1 cellular context compared by ENCODE assay signal in genomic region chr5:92944903-92945629, GRCh38.
TF ChIP-seq lines count a peak whose summit lies in the region.

No MANE protein-coding gene starts in this region.

TF ChIP-seq in HepG2, 621 proteins besides CTCF, POLR2A, EP300 and RAD21 (continued from another document and continues in another):
- no peak for TF ChIP-seq ZUFSP (CRISPR knock-in tag; IDR thresholded peaks at IDR 0.05; ENCODE audit: borderline replicate concordance)
- TF ChIP-seq ZBTB37 (CRISPR knock-in tag; IDR thresholded peaks at IDR 0.05), result no peak
- TF ChIP-seq, protein P1, sequence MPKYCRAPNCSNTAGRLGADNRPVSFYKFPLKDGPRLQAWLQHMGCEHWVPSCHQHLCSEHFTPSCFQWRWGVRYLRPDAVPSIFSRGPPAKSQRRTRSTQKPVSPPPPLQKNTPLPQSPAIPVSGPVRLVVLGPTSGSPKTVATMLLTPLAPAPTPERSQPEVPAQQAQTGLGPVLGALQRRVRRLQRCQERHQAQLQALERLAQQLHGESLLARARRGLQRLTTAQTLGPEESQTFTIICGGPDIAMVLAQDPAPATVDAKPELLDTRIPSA (CRISPR knock-in tag; IDR thresholded peaks at IDR 0.05; ENCODE audit: borderline replicate concordance), result no peak
- TF ChIP-seq MTF1 (CRISPR knock-in tag; IDR thresholded peaks at IDR 0.05), result no peak
- TF ChIP-seq HHEX (CRISPR knock-in tag; IDR thresholded peaks at IDR 0.05), result peak; percentile 76
- no peak for TF ChIP-seq ATF7-NPFF (CRISPR knock-in tag; IDR thresholded peaks at IDR 0.05; ENCODE audit: low read depth)
- TF ChIP-seq, protein P2, sequence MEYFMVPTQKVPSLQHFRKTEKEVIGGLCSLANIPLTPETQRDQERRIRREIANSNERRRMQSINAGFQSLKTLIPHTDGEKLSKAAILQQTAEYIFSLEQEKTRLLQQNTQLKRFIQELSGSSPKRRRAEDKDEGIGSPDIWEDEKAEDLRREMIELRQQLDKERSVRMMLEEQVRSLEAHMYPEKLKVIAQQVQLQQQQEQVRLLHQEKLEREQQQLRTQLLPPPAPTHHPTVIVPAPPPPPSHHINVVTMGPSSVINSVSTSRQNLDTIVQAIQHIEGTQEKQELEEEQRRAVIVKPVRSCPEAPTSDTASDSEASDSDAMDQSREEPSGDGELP (IDR thresholded peaks at IDR 0.05; ENCODE audit: borderline replicate concordance, low read depth), result no peak
- peak; percentile 87 for TF ChIP-seq MED13 (CRISPR knock-in tag; IDR thresholded peaks at IDR 0.05)
- 0 out of 2 replicates have a peak, but pooled peaks have one; percentile 47 for TF ChIP-seq ZSCAN31 (CRISPR knock-in tag; IDR thresholded peaks at IDR 0.05; ENCODE audit: low read depth)
- TF ChIP-seq IRX3 (CRISPR knock-in tag; IDR thresholded peaks at IDR 0.05; ENCODE audit: borderline replicate concordance, low read depth), result no peak
- TF ChIP-seq ZNF615 (CRISPR knock-in tag; IDR thresholded peaks at IDR 0.05; ENCODE audit: borderline replicate concordance), result no peak
- no peak for TF ChIP-seq TBP (CRISPR knock-in tag; IDR thresholded peaks at IDR 0.05)
- peak; percentile 85 for TF ChIP-seq CEBPG (CRISPR knock-in tag; IDR thresholded peaks at IDR 0.05)
- no peak for TF ChIP-seq ZNF44 (CRISPR knock-in tag; IDR thresholded peaks at IDR 0.05)
- TF ChIP-seq ASH2L (IDR thresholded peaks at IDR 0.05; ENCODE audit: insufficient read length, low read depth, low read length), result peak; percentile 67
- TF ChIP-seq, protein P3, sequence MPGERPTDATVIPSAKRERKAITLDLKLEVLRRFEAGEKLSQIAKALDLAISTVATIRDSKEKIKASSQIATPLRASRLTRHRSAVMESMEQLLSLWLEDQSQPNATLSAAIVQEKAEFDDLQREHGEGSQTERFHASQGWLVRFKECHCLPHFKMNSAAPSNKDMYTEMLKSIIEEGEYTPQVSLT (CRISPR knock-in tag; IDR thresholded peaks at IDR 0.05; ENCODE audit: borderline replicate concordance, low read depth), result no peak
- TF ChIP-seq HNF4G (IDR thresholded peaks at IDR 0.05; ENCODE audit: borderline replicate concordance, low read depth, low read length), result peak; percentile 21; the same call in 1 of the 2 replicates
- TF ChIP-seq HNF4G (CRISPR knock-in tag; IDR thresholded peaks at IDR 0.05; ENCODE audit: borderline replicate concordance, low read depth), result peak; percentile 66; the same call in 1 of the 2 replicates
- TF ChIP-seq ZNF253 (CRISPR knock-in tag; IDR thresholded peaks at IDR 0.05; ENCODE audit: borderline replicate concordance), result no peak
- TF ChIP-seq MXD3 (CRISPR knock-in tag; IDR thresholded peaks at IDR 0.05), result no peak
- no peak for TF ChIP-seq DMTF1 (CRISPR knock-in tag; IDR thresholded peaks at IDR 0.05)
- TF ChIP-seq, protein P4, sequence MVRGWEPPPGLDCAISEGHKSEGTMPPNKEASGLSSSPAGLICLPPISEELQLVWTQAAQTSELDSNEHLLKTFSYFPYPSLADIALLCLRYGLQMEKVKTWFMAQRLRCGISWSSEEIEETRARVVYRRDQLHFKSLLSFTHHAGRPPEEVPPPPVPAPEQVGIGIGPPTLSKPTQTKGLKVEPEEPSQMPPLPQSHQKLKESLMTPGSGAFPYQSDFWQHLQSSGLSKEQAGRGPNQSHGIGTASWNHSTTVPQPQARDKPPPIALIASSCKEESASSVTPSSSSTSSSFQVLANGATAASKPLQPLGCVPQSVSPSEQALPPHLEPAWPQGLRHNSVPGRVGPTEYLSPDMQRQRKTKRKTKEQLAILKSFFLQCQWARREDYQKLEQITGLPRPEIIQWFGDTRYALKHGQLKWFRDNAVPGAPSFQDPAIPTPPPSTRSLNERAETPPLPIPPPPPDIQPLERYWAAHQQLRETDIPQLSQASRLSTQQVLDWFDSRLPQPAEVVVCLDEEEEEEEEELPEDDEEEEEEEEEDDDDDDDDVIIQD (CRISPR knock-in tag; IDR thresholded peaks at IDR 0.05; ENCODE audit: low read depth), result peak; percentile 86
- no peak for TF ChIP-seq ZSCAN30 (CRISPR knock-in tag; IDR thresholded peaks at IDR 0.05)
- TF ChIP-seq, protein P5, sequence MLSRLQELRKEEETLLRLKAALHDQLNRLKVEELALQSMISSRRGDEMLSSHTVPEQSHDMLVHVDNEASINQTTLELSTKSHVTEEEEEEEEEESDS (CRISPR knock-in tag; IDR thresholded peaks at IDR 0.05; ENCODE audit: borderline replicate concordance), result 0 out of 2 replicates have a peak, but pooled peaks have one; percentile 50
- no peak for TF ChIP-seq ZNF598 (CRISPR knock-in tag; IDR thresholded peaks at IDR 0.05; ENCODE audit: borderline replicate concordance)
- no peak for TF ChIP-seq ZNF24 (IDR thresholded peaks at IDR 0.05)
- TF ChIP-seq FIP1L1 (IDR thresholded peaks at IDR 0.05; ENCODE audit: borderline replicate concordance, insufficient read depth, low read depth, low read length), result no peak
- peak; percentile 54; the same call in 1 of the 2 replicates for TF ChIP-seq ZNF841 (CRISPR knock-in tag; IDR thresholded peaks at IDR 0.05; ENCODE audit: borderline replicate concordance)
- TF ChIP-seq ZNF34 (CRISPR knock-in tag; IDR thresholded peaks at IDR 0.05; ENCODE audit: borderline replicate concordance), result no peak
- peak; percentile 93 for TF ChIP-seq TCF7 (IDR thresholded peaks at IDR 0.05; ENCODE audit: low read depth)
- TF ChIP-seq ZNF670 (CRISPR knock-in tag; IDR thresholded peaks at IDR 0.05; ENCODE audit: borderline replicate concordance), result no peak
- no peak for TF ChIP-seq FOXO4 (CRISPR knock-in tag; conservative IDR thresholded peaks at IDR 0.05)
- TF ChIP-seq, protein P6, sequence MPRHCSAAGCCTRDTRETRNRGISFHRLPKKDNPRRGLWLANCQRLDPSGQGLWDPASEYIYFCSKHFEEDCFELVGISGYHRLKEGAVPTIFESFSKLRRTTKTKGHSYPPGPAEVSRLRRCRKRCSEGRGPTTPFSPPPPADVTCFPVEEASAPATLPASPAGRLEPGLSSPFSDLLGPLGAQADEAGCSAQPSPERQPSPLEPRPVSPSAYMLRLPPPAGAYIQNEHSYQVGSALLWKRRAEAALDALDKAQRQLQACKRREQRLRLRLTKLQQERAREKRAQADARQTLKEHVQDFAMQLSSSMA (CRISPR knock-in tag; IDR thresholded peaks at IDR 0.05), result no peak
- 0 out of 2 replicates have a peak, but pooled peaks have one; percentile 25 for TF ChIP-seq NR2C2 (CRISPR knock-in tag; IDR thresholded peaks at IDR 0.05; ENCODE audit: borderline replicate concordance)
- no peak for TF ChIP-seq NBN (conservative IDR thresholded peaks at IDR 0.05)
- no peak for TF ChIP-seq KAT7 (CRISPR knock-in tag; IDR thresholded peaks at IDR 0.05; ENCODE audit: borderline replicate concordance)
- TF ChIP-seq KLF13 (CRISPR knock-in tag; IDR thresholded peaks at IDR 0.05), result no peak
- TF ChIP-seq, protein P7, sequence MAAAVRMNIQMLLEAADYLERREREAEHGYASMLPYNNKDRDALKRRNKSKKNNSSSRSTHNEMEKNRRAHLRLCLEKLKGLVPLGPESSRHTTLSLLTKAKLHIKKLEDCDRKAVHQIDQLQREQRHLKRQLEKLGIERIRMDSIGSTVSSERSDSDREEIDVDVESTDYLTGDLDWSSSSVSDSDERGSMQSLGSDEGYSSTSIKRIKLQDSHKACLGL (CRISPR knock-in tag; IDR thresholded peaks at IDR 0.05), result no peak
- no peak for TF ChIP-seq CBX1 (IDR thresholded peaks at IDR 0.05; ENCODE audit: low read depth)
- TF ChIP-seq TP53 (CRISPR knock-in tag; conservative IDR thresholded peaks at IDR 0.05), result no peak
- TF ChIP-seq ZNF883 (CRISPR knock-in tag; IDR thresholded peaks at IDR 0.05; ENCODE audit: not compliant biosample characterization), result no peak
- TF ChIP-seq PLRG1 (conservative IDR thresholded peaks at IDR 0.05), result no peak
- no peak for TF ChIP-seq HDAC6 (IDR thresholded peaks at IDR 0.05; ENCODE audit: low read depth, low read length)
- TF ChIP-seq ZBTB1 (CRISPR knock-in tag; IDR thresholded peaks at IDR 0.05; ENCODE audit: borderline replicate concordance), result no peak
- no peak for TF ChIP-seq NAIF1 (CRISPR knock-in tag; IDR thresholded peaks at IDR 0.05; ENCODE audit: borderline replicate concordance)
- peak; percentile 80; the same call in 1 of the 2 replicates for TF ChIP-seq TFE3 (CRISPR knock-in tag; IDR thresholded peaks at IDR 0.05)
- TF ChIP-seq, protein P8, sequence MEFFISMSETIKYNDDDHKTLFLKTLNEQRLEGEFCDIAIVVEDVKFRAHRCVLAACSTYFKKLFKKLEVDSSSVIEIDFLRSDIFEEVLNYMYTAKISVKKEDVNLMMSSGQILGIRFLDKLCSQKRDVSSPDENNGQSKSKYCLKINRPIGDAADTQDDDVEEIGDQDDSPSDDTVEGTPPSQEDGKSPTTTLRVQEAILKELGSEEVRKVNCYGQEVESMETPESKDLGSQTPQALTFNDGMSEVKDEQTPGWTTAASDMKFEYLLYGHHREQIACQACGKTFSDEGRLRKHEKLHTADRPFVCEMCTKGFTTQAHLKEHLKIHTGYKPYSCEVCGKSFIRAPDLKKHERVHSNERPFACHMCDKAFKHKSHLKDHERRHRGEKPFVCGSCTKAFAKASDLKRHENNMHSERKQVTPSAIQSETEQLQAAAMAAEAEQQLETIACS (CRISPR knock-in tag; IDR thresholded peaks at IDR 0.05), result no peak
- TF ChIP-seq ZNF589 (CRISPR knock-in tag; conservative IDR thresholded peaks at IDR 0.05), result no peak
- peak; percentile 30; the same call in 1 of the 2 replicates for TF ChIP-seq TBX2 (CRISPR knock-in tag; IDR thresholded peaks at IDR 0.05; ENCODE audit: borderline replicate concordance)
- TF ChIP-seq NKX3-1 (CRISPR knock-in tag; IDR thresholded peaks at IDR 0.05), result 0 out of 2 replicates have a peak, but pooled peaks have one; percentile 53
- TF ChIP-seq KLF15 (CRISPR knock-in tag; IDR thresholded peaks at IDR 0.05; ENCODE audit: borderline replicate concordance), result no peak
